32 cellular contexts compared by ENCODE assay signal in genomic region chr19:43769256-43769655, GRCh38. TPM values are rescaled to one million over a fixed set of nuclear protein-coding genes. Genes with fewer than 3 reads are reported as not detected.
DNase-seq lines count a peak whose midpoint lies in the region; ATAC-seq and TF ChIP-seq lines count a peak whose summit lies in the region.
"Had no signal": no experiment of that assay in that cellular context is flagged by ENCODE, and none has a peak within 500 bp of the region (broad histone marks: within the 10 kb centered on the region; RNA-seq: fewer than 3 reads in every experiment).

No MANE protein-coding gene starts in this region.

- H3K27ac ChIP-seq in RWPE1: peak overlapping the region; percentile 52
- H3K27ac ChIP-seq: KMS-11, sigmoid colon had no signal

- intact Hi-C loops in activated CD4-positive, alpha-beta T cell treated with anti-CD3 and anti-CD28 coated beads, Interleukin-2, amount 10 ng/mL, durations not matched to agents 24 days and 14 days (cut with micrococcal nuclease): loop anchor here (5.0 to 10.0 kb wide), 3 partner anchors 237 to 1308 kb away; partner anchors contain the start of genes GEMIN7, ZNF296 and ZNF575
- intact Hi-C loops in dendritic cell treated with granulocyte-macrophage colony-stimulating factor and Interleukin-4, amounts not matched to agents 40 ng/mL and 50 ng/mL, for 4 days (cut with micrococcal nuclease): no loop called here

- no peaks in the 10 kb centered on the region for H3K27me3 Mint-ChIP-seq in activated CD4-positive, alpha-beta T cell treated with anti-CD3 and anti-CD28 coated beads, Interleukin-2, amount 10 ng/mL, durations not matched to agents 24 days and 14 days
- no peaks in the 10 kb centered on the region for H3K27me3 Mint-ChIP-seq in dendritic cell treated with granulocyte-macrophage colony-stimulating factor and Interleukin-4, amounts not matched to agents 40 ng/mL and 50 ng/mL, for 4 days
- H3K27me3 Mint-ChIP-seq in stimulated activated memory B cell treated with anti-CD40 and anti-IgM and Interleukin-4, amounts not matched to agents 10 μg/mL and 1 μg/mL and 100 μg/mL, for 72 hours: no peaks in the 10 kb centered on the region
- H3K27me3 Mint-ChIP-seq: T-cell had no signal

- peaks cover 93% of the 10 kb centered on the region for H3K36me3 Mint-ChIP-seq in activated CD4-positive, alpha-beta T cell treated with anti-CD3 and anti-CD28 coated beads, Interleukin-2, amount 10 ng/mL, durations not matched to agents 24 days and 14 days (ENCODE audit: low read depth)
- H3K36me3 Mint-ChIP-seq in dendritic cell treated with granulocyte-macrophage colony-stimulating factor and Interleukin-4, amounts not matched to agents 40 ng/mL and 50 ng/mL, for 4 days (ENCODE audit: low read depth): peaks cover 84% of the 10 kb centered on the region
- peaks cover 66% of the 10 kb centered on the region for H3K36me3 Mint-ChIP-seq in stimulated activated memory B cell treated with anti-CD40 and anti-IgM and Interleukin-4, amounts not matched to agents 10 μg/mL and 1 μg/mL and 100 μg/mL, for 72 hours

- H3K4me3 Mint-ChIP-seq in activated CD4-positive, alpha-beta T cell treated with anti-CD3 and anti-CD28 coated beads, Interleukin-2, amount 10 ng/mL, durations not matched to agents 24 days and 14 days: no peak overlapping the region
- no peak overlapping the region for H3K4me3 Mint-ChIP-seq in dendritic cell treated with granulocyte-macrophage colony-stimulating factor and Interleukin-4, amounts not matched to agents 40 ng/mL and 50 ng/mL, for 4 days
- H3K4me3 Mint-ChIP-seq in stimulated activated memory B cell treated with anti-CD40 and anti-IgM and Interleukin-4, amounts not matched to agents 10 μg/mL and 1 μg/mL and 100 μg/mL, for 72 hours: no peak overlapping the region
- H3K4me3 Mint-ChIP-seq: CD8-positive, alpha-beta T cell; H9; T-cell had no signal

- H3K9me3 Mint-ChIP-seq in activated CD4-positive, alpha-beta T cell treated with anti-CD3 and anti-CD28 coated beads, Interleukin-2, amount 10 ng/mL, durations not matched to agents 24 days and 14 days: no peaks in the 10 kb centered on the region
- H3K9me3 Mint-ChIP-seq in dendritic cell treated with granulocyte-macrophage colony-stimulating factor and Interleukin-4, amounts not matched to agents 40 ng/mL and 50 ng/mL, for 4 days: no peaks in the 10 kb centered on the region
- H3K9me3 Mint-ChIP-seq in stimulated activated memory B cell treated with anti-CD40 and anti-IgM and Interleukin-4, amounts not matched to agents 10 μg/mL and 1 μg/mL and 100 μg/mL, for 72 hours: no peaks in the 10 kb centered on the region
- H3K9me3 Mint-ChIP-seq: CD8-positive, alpha-beta T cell; H9; T-cell had no signal

- peak overlapping the region; percentile 51 for H3K27ac Mint-ChIP-seq in activated CD4-positive, alpha-beta T cell treated with anti-CD3 and anti-CD28 coated beads, Interleukin-2, amount 10 ng/mL, durations not matched to agents 24 days and 14 days
- H3K27ac Mint-ChIP-seq in dendritic cell treated with granulocyte-macrophage colony-stimulating factor and Interleukin-4, amounts not matched to agents 40 ng/mL and 50 ng/mL, for 4 days: peak overlapping the region; percentile 24
- H3K27ac Mint-ChIP-seq in stimulated activated memory B cell treated with anti-CD40 and anti-IgM and Interleukin-4, amounts not matched to agents 10 μg/mL and 1 μg/mL and 100 μg/mL, for 72 hours: peak overlapping the region; percentile 93
- H3K27ac Mint-ChIP-seq: H9 had no signal

- no peak for ATAC-seq in stimulated activated memory B cell treated with anti-CD40 and anti-IgM and Interleukin-4, amounts not matched to agents 10 μg/mL and 1 μg/mL and 100 μg/mL, for 72 hours
- ATAC-seq: CD8-positive, alpha-beta T cell; esophagus mucosa; left lobe of liver; T-cell had no signal

- CTCF ChIA-PET in RWPE1 (lab: Yijun Ruan, JAX): no interaction called here

- POLR2A ChIA-PET in RWPE1 (lab: Yijun Ruan, JAX; ENCODE audit: low non-redundant PET): interaction anchor here (0.6 kb wide), 1 partner anchor 120 kb away, joined by 3 read pairs; no protein-coding TSS in a partner anchor

- DNase-seq in activated CD4-positive, alpha-beta T cell treated with anti-CD3 and anti-CD28 coated beads, Interleukin-2, amount 10 ng/mL, durations not matched to agents 24 days and 14 days: no peak
- DNase-seq in activated CD4-positive, alpha-beta T cell treated with anti-CD3 and anti-CD28 coated beads for 48 hours: no peak
- DNase-seq in RWPE1 (ENCODE audit: low spot score) (no peak), 8988T (no peak), NCI-H2196 (lab: John Stamatoyannopoulos, UW; ENCODE audit: unreplicated experiment) (no peak), DMS153 treated with DMSO at 0.1 percent for 48 hours (lab: John Stamatoyannopoulos, UW; ENCODE audit: unreplicated experiment) (no peak)
- DNase-seq: activated CD8-positive, alpha-beta memory T cell treated with anti-CD3 and anti-CD28 coated beads for 24 hours; activated gamma-delta T cell; activated T-cell treated with anti-CD3 and anti-CD28 coated beads for 4 hours; CD8-positive, alpha-beta T cell; central memory CD4-positive, alpha-beta T cell; dermis blood vessel endothelial cell; H9; mesendoderm; MM.1S; NCI-H1930; NCI-H2171 treated with DMSO at 0.1 percent for 48 hours; NCI-H524; nucleus accumbens; OCI-M1; sigmoid colon; stimulated activated CD4-positive, alpha-beta T cell treated with anti-CD3 and anti-CD28 coated beads, Interleukin-12 subunit alpha, Interleukin-12 subunit beta, amount 100 ng/mL, for 4 hours; stimulated activated CD4-positive, alpha-beta T cell treated with anti-CD3 and anti-CD28 coated beads, Interleukin-2, amount 100 ng/mL, for 48 hours; T-cell had no signal

- H3K4me1 Mint-ChIP-seq in activated CD4-positive, alpha-beta T cell treated with anti-CD3 and anti-CD28 coated beads, Interleukin-2, amount 10 ng/mL, durations not matched to agents 24 days and 14 days: peaks cover 63% of the 10 kb centered on the region
- H3K4me1 Mint-ChIP-seq in dendritic cell treated with granulocyte-macrophage colony-stimulating factor and Interleukin-4, amounts not matched to agents 40 ng/mL and 50 ng/mL, for 4 days (ENCODE audit: low read depth): peaks cover 77% of the 10 kb centered on the region
- H3K4me1 Mint-ChIP-seq in stimulated activated memory B cell treated with anti-CD40 and anti-IgM and Interleukin-4, amounts not matched to agents 10 μg/mL and 1 μg/mL and 100 μg/mL, for 72 hours: peaks cover 74% of the 10 kb centered on the region

- TF ChIP-seq CTCF in RWPE1 (conservative IDR thresholded peaks at IDR 0.05; ENCODE audit: low read depth): no peak

RNA-seq across cellular contexts. Expression of gene KCNN4, which starts 11.5 kb away (rescaled TPM):
- total RNA-seq in activated CD4-positive, alpha-beta T cell treated with anti-CD3 and anti-CD28 coated beads, Interleukin-2, amount 10 ng/mL, durations not matched to agents 24 days and 14 days: 165 and 172 TPM in 2 replicates

RNA-seq across cellular contexts. Expression of gene SMG9, which starts 14.5 kb away (rescaled TPM):
- 83.9 and 86.6 TPM in 2 replicates for total RNA-seq in activated CD4-positive, alpha-beta T cell treated with anti-CD3 and anti-CD28 coated beads, Interleukin-2, amount 10 ng/mL, durations not matched to agents 24 days and 14 days

RNA-seq across cellular contexts. Expression of gene LYPD5, which starts 33.0 kb away (rescaled TPM):
- total RNA-seq in activated CD4-positive, alpha-beta T cell treated with anti-CD3 and anti-CD28 coated beads, Interleukin-2, amount 10 ng/mL, durations not matched to agents 24 days and 14 days: 0.26 and 0.42 TPM in 2 replicates
- total RNA-seq: CD8-positive, alpha-beta T cell; left lobe of liver had no signal

RNA-seq across cellular contexts. Expression of gene IRGC, which starts 53.4 kb away (rescaled TPM):
- total RNA-seq in activated CD4-positive, alpha-beta T cell treated with anti-CD3 and anti-CD28 coated beads, Interleukin-2, amount 10 ng/mL, durations not matched to agents 24 days and 14 days: not detected in 2 replicates
- total RNA-seq: CD8-positive, alpha-beta T cell; dermis blood vessel endothelial cell; esophagus mucosa; fibroblast of villous mesenchyme; H9; left lobe of liver; pulmonary artery endothelial cell; sigmoid colon; T-cell; upper lobe of left lung had no signal

RNA-seq across cellular contexts. Expression of gene ZNF283, which starts 57.9 kb away (rescaled TPM):
- 4.0 and 5.7 TPM in 2 replicates for total RNA-seq in activated CD4-positive, alpha-beta T cell treated with anti-CD3 and anti-CD28 coated beads, Interleukin-2, amount 10 ng/mL, durations not matched to agents 24 days and 14 days

Comparison
In these comparisons a context has a peak if more than half of its experiments do, and no peak if none do; other contexts are left out.
1. H3K27ac Mint-ChIP-seq: peak in every context shown above with its lines; median percentile 93 in stimulated activated memory B cell treated with anti-CD40 and anti-IgM and Interleukin-4, amounts not matched to agents 10 μg/mL and 1 μg/mL and 100 μg/mL, for 72 hours; 51 in activated CD4-positive, alpha-beta T cell treated with anti-CD3 and anti-CD28 coated beads, Interleukin-2, amount 10 ng/mL, durations not matched to agents 24 days and 14 days; 24 in dendritic cell treated with granulocyte-macrophage colony-stimulating factor and Interleukin-4, amounts not matched to agents 40 ng/mL and 50 ng/mL, for 4 days.